1 cellular context compared by ENCODE assay signal in the genomic region with DNA sequence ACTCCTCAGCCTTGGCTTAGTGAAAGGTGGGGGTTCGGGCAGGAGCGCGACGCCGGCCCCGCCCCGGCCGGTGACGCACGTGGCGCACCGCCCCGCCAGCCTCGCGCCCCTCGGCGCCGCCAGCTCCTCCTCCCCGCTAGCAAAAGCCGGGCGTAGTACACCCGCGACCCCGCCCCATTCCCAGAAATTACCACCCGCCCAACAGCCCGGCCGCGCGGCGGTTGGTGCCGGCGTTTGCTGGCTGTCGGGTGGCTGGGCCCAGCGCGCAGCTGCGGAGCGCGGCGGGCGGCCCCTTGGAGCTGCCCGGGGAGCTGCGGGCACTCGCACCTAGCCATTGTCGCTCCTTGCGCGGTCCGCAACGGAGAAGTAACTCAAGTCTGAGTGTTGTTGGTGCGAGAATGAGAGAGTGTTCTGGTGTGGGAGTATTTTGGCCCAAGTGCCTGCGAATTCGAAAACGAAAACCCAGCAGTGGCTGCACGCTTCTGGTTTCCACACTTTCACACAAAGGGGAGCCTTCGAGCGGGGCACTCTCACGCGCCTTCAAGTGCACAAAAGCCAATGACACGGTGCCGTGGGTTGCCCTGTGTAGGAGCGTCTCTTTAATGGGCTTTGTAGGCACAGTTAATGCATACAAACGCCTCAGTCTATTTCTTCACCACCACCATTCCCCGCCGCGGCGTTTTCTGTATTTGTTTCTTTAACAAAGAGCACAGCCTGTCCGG.
TF ChIP-seq lines count a peak whose summit lies in the region.

No MANE protein-coding gene starts in this region.

TF ChIP-seq in K562, 482 proteins besides CTCF, POLR2A, EP300 and RAD21 (continued from another document and continues in another):
- TF ChIP-seq ELK3 (CRISPR knock-in tag; IDR thresholded peaks at IDR 0.05) = no peak
- TF ChIP-seq CBX5 (IDR thresholded peaks at IDR 0.05; ENCODE audit: borderline replicate concordance, low read depth) = no peak
- no peak for TF ChIP-seq ZNF561 (CRISPR knock-in tag; conservative IDR thresholded peaks at IDR 0.05)
- TF ChIP-seq ZC3H4 (CRISPR knock-in tag; IDR thresholded peaks at IDR 0.05; ENCODE audit: borderline replicate concordance) = peak; percentile 67; the same call in 1 of the 2 replicates
- peak; percentile 84 for TF ChIP-seq CXXC5 (CRISPR knock-in tag; IDR thresholded peaks at IDR 0.05)
- TF ChIP-seq SMARCA4 (IDR thresholded peaks at IDR 0.05) = 0 out of 2 replicates have a peak, but pooled peaks have one; percentile 34
- TF ChIP-seq ZNF76 (CRISPR knock-in tag; IDR thresholded peaks at IDR 0.05; ENCODE audit: borderline replicate concordance) = no peak
- TF ChIP-seq NFE2 (IDR thresholded peaks at IDR 0.05; ENCODE audit: low read depth) = no peak
- TF ChIP-seq PCBP1 (IDR thresholded peaks at IDR 0.05; ENCODE audit: low read depth, low read length, poor library complexity, severe bottlenecking) = peak; percentile 83
- TF ChIP-seq ZNF444 (CRISPR knock-in tag; IDR thresholded peaks at IDR 0.05) = no peak
- TF ChIP-seq ZNF778 (CRISPR knock-in tag; IDR thresholded peaks at IDR 0.05) = no peak
- no peak for TF ChIP-seq ZNF696 (CRISPR knock-in tag; conservative IDR thresholded peaks at IDR 0.05)
- TF ChIP-seq, protein P1, sequence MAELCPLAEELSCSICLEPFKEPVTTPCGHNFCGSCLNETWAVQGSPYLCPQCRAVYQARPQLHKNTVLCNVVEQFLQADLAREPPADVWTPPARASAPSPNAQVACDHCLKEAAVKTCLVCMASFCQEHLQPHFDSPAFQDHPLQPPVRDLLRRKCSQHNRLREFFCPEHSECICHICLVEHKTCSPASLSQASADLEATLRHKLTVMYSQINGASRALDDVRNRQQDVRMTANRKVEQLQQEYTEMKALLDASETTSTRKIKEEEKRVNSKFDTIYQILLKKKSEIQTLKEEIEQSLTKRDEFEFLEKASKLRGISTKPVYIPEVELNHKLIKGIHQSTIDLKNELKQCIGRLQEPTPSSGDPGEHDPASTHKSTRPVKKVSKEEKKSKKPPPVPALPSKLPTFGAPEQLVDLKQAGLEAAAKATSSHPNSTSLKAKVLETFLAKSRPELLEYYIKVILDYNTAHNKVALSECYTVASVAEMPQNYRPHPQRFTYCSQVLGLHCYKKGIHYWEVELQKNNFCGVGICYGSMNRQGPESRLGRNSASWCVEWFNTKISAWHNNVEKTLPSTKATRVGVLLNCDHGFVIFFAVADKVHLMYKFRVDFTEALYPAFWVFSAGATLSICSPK (IDR thresholded peaks at IDR 0.05; ENCODE audit: borderline replicate concordance) = no peak
- TF ChIP-seq MYNN (IDR thresholded peaks at IDR 0.05) = peak; percentile 59; the same call in 1 of the 2 replicates
- no peak for TF ChIP-seq MYNN (CRISPR knock-in tag; IDR thresholded peaks at IDR 0.05)
- TF ChIP-seq ZNF431 (CRISPR knock-in tag; IDR thresholded peaks at IDR 0.05) = peak; percentile 69
- TF ChIP-seq NFIC (IDR thresholded peaks at IDR 0.05) = peak; percentile 61
- no peak for TF ChIP-seq WHSC1 (IDR thresholded peaks at IDR 0.05; ENCODE audit: low read length)
- TF ChIP-seq MTA1 (IDR thresholded peaks at IDR 0.05; ENCODE audit: borderline replicate concordance) = peak; percentile 24; the same call in 1 of the 2 replicates
- TF ChIP-seq, protein P2, sequence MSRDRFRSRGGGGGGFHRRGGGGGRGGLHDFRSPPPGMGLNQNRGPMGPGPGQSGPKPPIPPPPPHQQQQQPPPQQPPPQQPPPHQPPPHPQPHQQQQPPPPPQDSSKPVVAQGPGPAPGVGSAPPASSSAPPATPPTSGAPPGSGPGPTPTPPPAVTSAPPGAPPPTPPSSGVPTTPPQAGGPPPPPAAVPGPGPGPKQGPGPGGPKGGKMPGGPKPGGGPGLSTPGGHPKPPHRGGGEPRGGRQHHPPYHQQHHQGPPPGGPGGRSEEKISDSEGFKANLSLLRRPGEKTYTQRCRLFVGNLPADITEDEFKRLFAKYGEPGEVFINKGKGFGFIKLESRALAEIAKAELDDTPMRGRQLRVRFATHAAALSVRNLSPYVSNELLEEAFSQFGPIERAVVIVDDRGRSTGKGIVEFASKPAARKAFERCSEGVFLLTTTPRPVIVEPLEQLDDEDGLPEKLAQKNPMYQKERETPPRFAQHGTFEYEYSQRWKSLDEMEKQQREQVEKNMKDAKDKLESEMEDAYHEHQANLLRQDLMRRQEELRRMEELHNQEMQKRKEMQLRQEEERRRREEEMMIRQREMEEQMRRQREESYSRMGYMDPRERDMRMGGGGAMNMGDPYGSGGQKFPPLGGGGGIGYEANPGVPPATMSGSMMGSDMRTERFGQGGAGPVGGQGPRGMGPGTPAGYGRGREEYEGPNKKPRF (IDR thresholded peaks at IDR 0.05; ENCODE audit: low read depth, low read length) = no peak
- peak; percentile 75; the same call in 1 of the 2 replicates for TF ChIP-seq NFRKB (IDR thresholded peaks at IDR 0.05; ENCODE audit: low read depth)
- TF ChIP-seq, protein P3, sequence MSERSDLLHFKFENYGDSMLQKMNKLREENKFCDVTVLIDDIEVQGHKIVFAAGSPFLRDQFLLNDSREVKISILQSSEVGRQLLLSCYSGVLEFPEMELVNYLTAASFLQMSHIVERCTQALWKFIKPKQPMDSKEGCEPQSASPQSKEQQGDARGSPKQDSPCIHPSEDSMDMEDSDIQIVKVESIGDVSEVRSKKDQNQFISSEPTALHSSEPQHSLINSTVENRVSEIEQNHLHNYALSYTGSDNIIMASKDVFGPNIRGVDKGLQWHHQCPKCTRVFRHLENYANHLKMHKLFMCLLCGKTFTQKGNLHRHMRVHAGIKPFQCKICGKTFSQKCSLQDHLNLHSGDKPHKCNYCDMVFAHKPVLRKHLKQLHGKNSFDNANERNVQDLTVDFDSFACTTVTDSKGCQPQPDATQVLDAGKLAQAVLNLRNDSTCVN (CRISPR knock-in tag; IDR thresholded peaks at IDR 0.05) = no peak
- TF ChIP-seq HLTF (IDR thresholded peaks at IDR 0.05) = 0 out of 2 replicates have a peak, but pooled peaks have one; percentile 17
- no peak for TF ChIP-seq HMG20A (CRISPR knock-in tag; conservative IDR thresholded peaks at IDR 0.05)
- no peak for TF ChIP-seq ZNF146 (CRISPR knock-in tag; IDR thresholded peaks at IDR 0.05; ENCODE audit: unreplicated experiment)
- TF ChIP-seq NFATC3 (IDR thresholded peaks at IDR 0.05) = peak; percentile 58; the same call in 1 of the 2 replicates
- TF ChIP-seq CHD4 (IDR thresholded peaks at IDR 0.05; ENCODE audit: insufficient read depth, insufficient replicate concordance, low read depth, low read length, poor library complexity, severe bottlenecking) = no peak
- no peak for TF ChIP-seq SMC3 (conservative IDR thresholded peaks at IDR 0.05; ENCODE audit: insufficient read depth, low read depth, low read length)
- TF ChIP-seq GABPB2 (CRISPR knock-in tag; conservative IDR thresholded peaks at IDR 0.05) = no peak
- TF ChIP-seq SIN3A (IDR thresholded peaks at IDR 0.05; ENCODE audit: borderline replicate concordance in 2 of 2, control insufficient read depth in 1 of 2, low read depth in 2 of 2, low read length in 2 of 2) = peak in 1 of 2 experiments; percentile 70; a peak in 1 of 4 replicates
- peak; percentile 58; the same call in 1 of the 2 replicates for TF ChIP-seq NBN (IDR thresholded peaks at IDR 0.05; ENCODE audit: low read depth)
- TF ChIP-seq PHF8 (IDR thresholded peaks at IDR 0.05; ENCODE audit: borderline replicate concordance, low read length) = peak; percentile 92
- TF ChIP-seq SOX6 (IDR thresholded peaks at IDR 0.05) = peak; percentile 46
- no peak for TF ChIP-seq EHMT2 (IDR thresholded peaks at IDR 0.05)
- TF ChIP-seq, protein P4, sequence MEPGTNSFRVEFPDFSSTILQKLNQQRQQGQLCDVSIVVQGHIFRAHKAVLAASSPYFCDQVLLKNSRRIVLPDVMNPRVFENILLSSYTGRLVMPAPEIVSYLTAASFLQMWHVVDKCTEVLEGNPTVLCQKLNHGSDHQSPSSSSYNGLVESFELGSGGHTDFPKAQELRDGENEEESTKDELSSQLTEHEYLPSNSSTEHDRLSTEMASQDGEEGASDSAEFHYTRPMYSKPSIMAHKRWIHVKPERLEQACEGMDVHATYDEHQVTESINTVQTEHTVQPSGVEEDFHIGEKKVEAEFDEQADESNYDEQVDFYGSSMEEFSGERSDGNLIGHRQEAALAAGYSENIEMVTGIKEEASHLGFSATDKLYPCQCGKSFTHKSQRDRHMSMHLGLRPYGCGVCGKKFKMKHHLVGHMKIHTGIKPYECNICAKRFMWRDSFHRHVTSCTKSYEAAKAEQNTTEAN (CRISPR knock-in tag; IDR thresholded peaks at IDR 0.05) = no peak
- TF ChIP-seq TAF7 (tag; IDR thresholded peaks at IDR 0.05) = 0 out of 2 replicates have a peak, but pooled peaks have one; percentile 26
- TF ChIP-seq MECOM (CRISPR knock-in tag; IDR thresholded peaks at IDR 0.05) = no peak
- TF ChIP-seq KDM2B (CRISPR knock-in tag; IDR thresholded peaks at IDR 0.05) = no peak
- TF ChIP-seq MTA3 (IDR thresholded peaks at IDR 0.05; ENCODE audit: borderline replicate concordance) = peak; percentile 77; the same call in 1 of the 2 replicates
- TF ChIP-seq, protein P5, sequence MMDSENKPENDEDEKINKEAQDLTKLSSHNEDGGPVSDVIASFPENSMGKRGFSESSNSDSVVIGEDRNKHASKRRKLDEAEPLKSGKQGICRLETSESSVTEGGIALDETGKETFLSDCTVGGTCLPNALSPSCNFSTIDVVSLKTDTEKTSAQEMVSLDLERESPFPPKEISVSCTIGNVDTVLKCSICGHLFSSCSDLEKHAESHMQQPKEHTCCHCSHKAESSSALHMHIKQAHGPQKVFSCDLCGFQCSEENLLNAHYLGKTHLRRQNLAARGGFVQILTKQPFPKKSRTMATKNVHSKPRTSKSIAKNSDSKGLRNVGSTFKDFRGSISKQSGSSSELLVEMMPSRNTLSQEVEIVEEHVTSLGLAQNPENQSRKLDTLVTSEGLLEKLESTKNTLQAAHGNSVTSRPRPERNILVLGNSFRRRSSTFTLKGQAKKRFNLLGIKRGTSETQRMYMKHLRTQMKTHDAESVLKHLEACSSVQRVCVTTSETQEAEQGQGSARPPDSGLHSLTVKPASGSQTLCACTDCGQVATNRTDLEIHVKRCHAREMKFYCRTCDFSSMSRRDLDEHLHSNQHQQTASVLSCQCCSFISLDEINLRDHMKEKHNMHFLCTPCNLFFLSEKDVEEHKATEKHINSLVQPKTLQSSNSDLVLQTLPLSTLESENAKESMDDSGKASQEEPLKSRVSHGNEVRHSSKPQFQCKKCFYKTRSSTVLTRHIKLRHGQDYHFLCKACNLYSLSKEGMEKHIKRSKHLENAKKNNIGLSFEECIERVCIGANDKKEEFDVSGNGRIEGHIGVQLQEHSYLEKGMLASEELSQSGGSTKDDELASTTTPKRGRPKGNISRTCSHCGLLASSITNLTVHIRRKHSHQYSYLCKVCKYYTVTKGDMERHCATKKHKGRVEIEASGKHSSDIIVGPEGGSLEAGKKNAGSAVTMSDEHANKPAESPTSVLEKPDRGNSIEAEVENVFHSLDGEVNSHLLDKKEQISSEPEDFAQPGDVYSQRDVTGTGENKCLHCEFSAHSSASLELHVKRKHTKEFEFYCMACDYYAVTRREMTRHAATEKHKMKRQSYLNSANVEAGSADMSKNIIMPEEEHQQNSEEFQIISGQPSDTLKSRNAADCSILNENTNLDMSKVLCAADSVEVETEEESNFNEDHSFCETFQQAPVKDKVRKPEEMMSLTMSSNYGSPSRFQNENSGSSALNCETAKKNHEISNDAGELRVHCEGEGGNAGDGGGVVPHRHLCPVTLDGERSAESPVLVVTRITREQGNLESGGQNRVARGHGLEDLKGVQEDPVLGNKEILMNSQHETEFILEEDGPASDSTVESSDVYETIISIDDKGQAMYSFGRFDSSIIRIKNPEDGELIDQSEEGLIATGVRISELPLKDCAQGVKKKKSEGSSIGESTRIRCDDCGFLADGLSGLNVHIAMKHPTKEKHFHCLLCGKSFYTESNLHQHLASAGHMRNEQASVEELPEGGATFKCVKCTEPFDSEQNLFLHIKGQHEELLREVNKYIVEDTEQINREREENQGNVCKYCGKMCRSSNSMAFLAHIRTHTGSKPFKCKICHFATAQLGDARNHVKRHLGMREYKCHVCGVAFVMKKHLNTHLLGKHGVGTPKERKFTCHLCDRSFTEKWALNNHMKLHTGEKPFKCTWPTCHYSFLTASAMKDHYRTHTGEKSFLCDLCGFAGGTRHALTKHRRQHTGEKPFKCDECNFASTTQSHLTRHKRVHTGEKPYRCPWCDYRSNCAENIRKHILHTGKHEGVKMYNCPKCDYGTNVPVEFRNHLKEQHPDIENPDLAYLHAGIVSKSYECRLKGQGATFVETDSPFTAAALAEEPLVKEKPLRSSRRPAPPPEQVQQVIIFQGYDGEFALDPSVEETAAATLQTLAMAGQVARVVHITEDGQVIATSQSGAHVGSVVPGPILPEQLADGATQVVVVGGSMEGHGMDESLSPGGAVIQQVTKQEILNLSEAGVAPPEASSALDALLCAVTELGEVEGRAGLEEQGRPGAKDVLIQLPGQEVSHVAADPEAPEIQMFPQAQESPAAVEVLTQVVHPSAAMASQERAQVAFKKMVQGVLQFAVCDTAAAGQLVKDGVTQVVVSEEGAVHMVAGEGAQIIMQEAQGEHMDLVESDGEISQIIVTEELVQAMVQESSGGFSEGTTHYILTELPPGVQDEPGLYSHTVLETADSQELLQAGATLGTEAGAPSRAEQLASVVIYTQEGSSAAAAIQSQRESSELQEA (IDR thresholded peaks at IDR 0.05; ENCODE audit: low read depth) = no peak
- no peak for TF ChIP-seq ZNF324 (CRISPR knock-in tag; IDR thresholded peaks at IDR 0.05)
- TF ChIP-seq HMGXB4 (CRISPR knock-in tag; IDR thresholded peaks at IDR 0.05) = peak; percentile 63; the same call in 1 of the 2 replicates
- no peak for TF ChIP-seq RFX1 (IDR thresholded peaks at IDR 0.05)
- no peak for TF ChIP-seq HDAC3 (IDR thresholded peaks at IDR 0.05; ENCODE audit: borderline replicate concordance, partially characterized antibody)
